ENCODE assay signal across 8 cellular contexts in the genomic region with DNA sequence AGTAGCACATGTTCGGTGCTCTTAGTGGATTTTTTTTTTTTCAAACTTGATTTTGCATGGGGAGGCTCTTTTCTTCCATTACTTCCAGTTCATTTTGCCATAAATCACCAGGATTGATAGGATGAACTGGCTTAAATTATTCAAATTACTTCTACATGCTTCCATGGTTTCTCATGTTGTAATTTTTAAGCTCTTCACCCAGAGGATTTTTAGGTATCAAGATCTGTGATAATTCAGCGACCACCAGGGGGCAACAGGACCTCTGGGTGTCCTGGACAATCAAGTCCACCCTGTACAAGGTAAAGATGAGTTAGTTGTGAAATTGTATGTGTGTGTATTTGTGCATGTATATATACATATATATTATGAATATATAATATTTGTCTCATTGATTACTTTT. TPM values are rescaled to one million over a fixed set of nuclear protein-coding genes. Genes with fewer than 3 reads are reported as not detected.
DNase-seq lines count a peak whose midpoint lies in the region; ATAC-seq and TF ChIP-seq lines count a peak whose summit lies in the region.

No MANE protein-coding gene starts in this region.

- no peaks in the 10 kb centered on the region for H4K20me1 ChIP-seq in DND-41 (ENCODE audit: insufficient read depth, low read length)
- H4K20me1 ChIP-seq in mammary epithelial cell (ENCODE audit: insufficient read depth, low read length) = no peaks in the 10 kb centered on the region
- H4K20me1 ChIP-seq in neural progenitor cell (ENCODE audit: low read depth) = peaks cover 3% of the 10 kb centered on the region

- WGBS in mammary epithelial cell (ENCODE audit: low coverage, missing lambda C conversion rate) = 50% methylated on average over 2 of the region's 2 CpGs

- DNase-seq in DND-41 (peak; percentile 32), NCI-H510A (lab: John Stamatoyannopoulos, UW) (peak; percentile 23), mammary epithelial cell (no peak), neural progenitor cell (ENCODE audit: low spot score) (peak; percentile 83)

- no peak overlapping the region for H3K9ac ChIP-seq in DND-41 (ENCODE audit: low read depth, low read length)
- no peak overlapping the region for H3K9ac ChIP-seq in mammary epithelial cell (ENCODE audit: insufficient read depth, low read length)
- H3K9ac ChIP-seq in neural progenitor cell = no peak overlapping the region

- in situ Hi-C loops in mammary epithelial cell (cut with MboI; ENCODE audit: low sequenced_read_pairs in 2 of 2) = no loop called here

- peaks cover 4% of the 10 kb centered on the region for H3K36me3 Mint-ChIP-seq in neural progenitor cell

- H3K79me2 ChIP-seq in DND-41 (ENCODE audit: insufficient read depth, low read length) (no peaks in the 10 kb centered on the region), mammary epithelial cell (ENCODE audit: insufficient read depth, low read length) (no peaks in the 10 kb centered on the region), neural progenitor cell (ENCODE audit: low read depth) (peaks cover 27% of the 10 kb centered on the region)

- no peaks in the 10 kb centered on the region for H3K4me1 ChIP-seq in DND-41 (ENCODE audit: insufficient read depth, low read length)
- peaks cover 8% of the 10 kb centered on the region for H3K4me1 ChIP-seq in mammary epithelial cell (ENCODE audit: insufficient read depth, low read length)
- H3K4me1 ChIP-seq in neural progenitor cell = peaks cover 16% of the 10 kb centered on the region

- BruUV-seq in mammary epithelial cell (replicated peaks; lab: Mats Ljungman, UMichigan) = no TSS peak

- no peak overlapping the region for H3K4me3 ChIP-seq in DND-41 (ENCODE audit: low read depth in 1 of 2, low read length in 2 of 2)
- no peak overlapping the region for H3K4me3 ChIP-seq in mammary epithelial cell (replicated peaks in 1 of 3; ENCODE audit: insufficient read depth in 1 of 3, low read depth in 2 of 3, low read length in 3 of 3)
- no peak overlapping the region for H3K4me3 ChIP-seq in neural progenitor cell

- H3K9me3 ChIP-seq in DND-41 (ENCODE audit: insufficient read depth, low read length, severe bottlenecking) (no peaks in the 10 kb centered on the region), mammary epithelial cell (replicated peaks; ENCODE audit: insufficient read depth, low read length) (no peaks in the 10 kb centered on the region), neural progenitor cell (ENCODE audit: low read depth) (no peaks in the 10 kb centered on the region)

- peak overlapping the region; percentile 52 for H3K4me3 Mint-ChIP-seq in neural progenitor cell

- peaks cover 3% of the 10 kb centered on the region for H3K9me3 Mint-ChIP-seq in neural progenitor cell

- H3K36me3 ChIP-seq in DND-41 (ENCODE audit: insufficient read depth, low read length) (no peaks in the 10 kb centered on the region), mammary epithelial cell (ENCODE audit: insufficient read depth, low read length) (no peaks in the 10 kb centered on the region), neural progenitor cell (no peaks in the 10 kb centered on the region)

- H3K27me3 Mint-ChIP-seq in neural progenitor cell (ENCODE audit: insufficient read depth, low read depth) = peaks cover 5% of the 10 kb centered on the region

- dilution Hi-C loops in mammary epithelial cell (cut with HindIII; ENCODE audit: low sequenced_read_pairs) = no loop called here

- no peak overlapping the region for H3K27ac Mint-ChIP-seq in neural progenitor cell

- no peak overlapping the region for H2AFZ ChIP-seq in DND-41 (ENCODE audit: low read depth, low read length)
- no peak overlapping the region for H2AFZ ChIP-seq in mammary epithelial cell (ENCODE audit: low read depth, low read length)
- no peak overlapping the region for H2AFZ ChIP-seq in neural progenitor cell (replicated peaks)

- TF ChIP-seq CTCF in DND-41 (IDR thresholded peaks at IDR 0.05; ENCODE audit: borderline replicate concordance, extremely low read depth, low read length, poor library complexity, severe bottlenecking) (peak; percentile 60), mammary epithelial cell (conservative IDR thresholded peaks at IDR 0.05 in 1 of 2, IDR thresholded peaks at IDR 0.05 in 1 of 2; ENCODE audit: extremely low read depth in 1 of 2, insufficient read depth in 1 of 2, low read depth in 1 of 2, low read length in 2 of 2) (peak; percentile 35 to 39), neural progenitor cell (IDR thresholded peaks at IDR 0.05) (peak; percentile 80)

- H3K27ac ChIP-seq in DND-41 (ENCODE audit: low read length) = no peak overlapping the region
- no peak overlapping the region for H3K27ac ChIP-seq in mammary epithelial cell (ENCODE audit: insufficient read depth, low read depth, low read length)
- no peak overlapping the region for H3K27ac ChIP-seq in neural progenitor cell

- CTCF ChIA-PET in mammary epithelial cell (lab: Charles Lee; ENCODE audit: low non-redundant PET) = no interaction called here

- no peaks in the 10 kb centered on the region for H3K27me3 ChIP-seq in DND-41 (ENCODE audit: insufficient read depth, low read length, poor library complexity)
- peaks cover 6% of the 10 kb centered on the region for H3K27me3 ChIP-seq in mammary epithelial cell (ENCODE audit: insufficient read depth, low read length)
- no peaks in the 10 kb centered on the region for H3K27me3 ChIP-seq in neural progenitor cell

- no peak overlapping the region for H3K4me2 ChIP-seq in DND-41 (ENCODE audit: insufficient read depth, low read length)
- H3K4me2 ChIP-seq in mammary epithelial cell (ENCODE audit: insufficient read depth, low read depth, low read length) = no peak overlapping the region
- H3K4me2 ChIP-seq in neural progenitor cell = no peak overlapping the region

- H3F3A ChIP-seq in neural progenitor cell (ENCODE audit: low read depth) = peaks cover 26% of the 10 kb centered on the region

- ATAC-seq in DND-41 (ENCODE audit: insufficient read depth, low read depth) = 0 out of 3 replicates have a peak, but pooled peaks have one; percentile 44
- peak; percentile 41 for ATAC-seq in HG02642 (IDR thresholded peaks at IDR 0.05; ENCODE audit: poor library complexity, unreplicated experiment)
- no peak for ATAC-seq in GM21447 (IDR thresholded peaks at IDR 0.05; ENCODE audit: unreplicated experiment)
- ATAC-seq in GM18517 (IDR thresholded peaks at IDR 0.05; ENCODE audit: unreplicated experiment) = no peak
- no peak for ATAC-seq in HG03442 (IDR thresholded peaks at IDR 0.05; ENCODE audit: unreplicated experiment)

- H3K4me1 Mint-ChIP-seq in neural progenitor cell = peaks cover 24% of the 10 kb centered on the region

- intact Hi-C loops in mammary epithelial cell (cut with micrococcal nuclease) = no loop called here

RNA-seq across cellular contexts. Expression of gene EPHA7, which starts 4.2 kb away (rescaled TPM):
- not detected for total RNA-seq in mammary epithelial cell
- not detected for polyA plus RNA-seq in mammary epithelial cell
- polyA minus RNA-seq in mammary epithelial cell = not detected
- 47.6 and 80.7 TPM in 2 replicates for total RNA-seq in neural progenitor cell (ENCODE audit: low replicate concordance)

Comparison
In these comparisons a context has a peak if more than half of its experiments do, and no peak if none do; other contexts are left out.
1. ATAC-seq: peak in DND-41 (single experiment) and HG02642 (single experiment); none in GM21447 (single experiment), GM18517 (single experiment) and HG03442 (single experiment).
2. RNA of gene EPHA7, which starts 4.2 kb away (total RNA-seq): 47.6 to 80.7 TPM in neural progenitor cell; not detected in mammary epithelial cell; every median in the first group is over 10 times any median in the second.
3. Peak in every context shown above with its lines, with median percentiles within 50 percentile points of each other: CTCF ChIP-seq.